ENCODE assay signal across 1 cellular context in the genomic region with DNA sequence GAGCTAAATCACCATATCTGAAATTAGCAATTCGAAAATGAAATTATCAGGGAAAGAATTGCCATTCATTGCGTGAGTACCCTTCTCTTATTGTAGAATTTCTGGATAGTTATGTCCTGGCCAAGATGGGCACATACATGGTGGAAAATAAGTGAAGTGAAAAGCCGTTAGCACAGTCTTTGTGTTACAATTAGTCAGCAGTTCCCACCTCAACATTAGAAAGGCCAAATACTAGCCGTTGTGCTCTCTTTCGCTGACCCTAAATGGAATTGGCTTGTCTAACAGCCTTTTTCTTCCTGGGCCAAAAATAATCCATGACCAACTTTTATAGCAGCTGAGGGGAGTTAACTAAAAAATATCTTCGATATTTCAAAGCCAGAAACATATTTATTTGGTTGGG.
TF ChIP-seq lines count a peak whose summit lies in the region.

No MANE protein-coding gene starts in this region.

TF ChIP-seq in H1, 55 proteins besides CTCF, POLR2A, EP300 and RAD21:
- TF ChIP-seq BACH1 (IDR thresholded peaks at IDR 0.05; ENCODE audit: low read length): peak; percentile 75
- peak; percentile 71 for TF ChIP-seq MAFK (IDR thresholded peaks at IDR 0.05; ENCODE audit: low read depth, low read length)
- TF ChIP-seq NANOG (IDR thresholded peaks at IDR 0.05; ENCODE audit: insufficient read depth, low read depth, low read length, poor library complexity, severe bottlenecking): no peak
